1 cellular context compared by ENCODE assay signal in the genomic region with DNA sequence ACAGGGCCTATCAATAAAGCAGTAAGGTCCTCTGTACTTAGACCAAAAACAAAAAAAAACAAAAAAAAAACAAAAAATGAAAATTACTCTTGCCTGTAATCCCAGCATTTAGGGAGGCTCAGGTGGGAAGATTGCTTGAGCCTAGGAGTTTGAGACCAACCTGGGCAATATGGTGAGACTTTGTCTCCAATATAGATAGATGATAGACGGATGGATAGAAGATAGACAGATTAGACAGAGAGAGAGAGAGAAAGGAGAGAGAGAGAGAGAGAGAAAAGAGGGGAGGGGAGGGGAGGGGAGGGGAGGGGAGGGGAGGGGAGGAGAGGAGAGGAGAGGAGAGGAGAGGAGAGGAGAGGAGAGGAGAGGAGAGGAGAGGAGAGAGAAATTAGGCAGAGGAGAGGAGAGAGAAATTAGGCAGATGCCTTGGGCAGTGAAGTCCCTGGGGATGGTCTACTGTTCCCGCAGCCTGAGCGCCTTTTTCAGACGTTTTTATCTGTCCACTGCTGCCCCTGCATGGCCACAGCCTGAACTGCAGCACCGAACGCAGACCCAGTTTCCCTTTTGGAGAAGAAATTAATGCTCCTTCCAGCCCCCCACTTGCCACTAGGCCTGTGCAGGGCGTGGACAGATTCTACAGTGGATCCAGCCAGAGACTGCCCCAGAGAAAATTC.
A peak's percentile ranks its signal among the peaks of the same experiment; 100 is the strongest.
TF ChIP-seq lines count a peak whose summit lies in the region.

No MANE protein-coding gene starts in this region.

TF ChIP-seq in K562, 482 proteins besides CTCF, POLR2A, EP300 and RAD21 (continues in another document):
- no peak for TF ChIP-seq L3MBTL2 (IDR thresholded peaks at IDR 0.05)
- no peak for TF ChIP-seq CSDE1 (IDR thresholded peaks at IDR 0.05)
- TF ChIP-seq KLF10 (CRISPR knock-in tag; IDR thresholded peaks at IDR 0.05): no peak
- no peak for TF ChIP-seq MXI1 (IDR thresholded peaks at IDR 0.05; ENCODE audit: low read depth, low read length)
- TF ChIP-seq, protein P1, sequence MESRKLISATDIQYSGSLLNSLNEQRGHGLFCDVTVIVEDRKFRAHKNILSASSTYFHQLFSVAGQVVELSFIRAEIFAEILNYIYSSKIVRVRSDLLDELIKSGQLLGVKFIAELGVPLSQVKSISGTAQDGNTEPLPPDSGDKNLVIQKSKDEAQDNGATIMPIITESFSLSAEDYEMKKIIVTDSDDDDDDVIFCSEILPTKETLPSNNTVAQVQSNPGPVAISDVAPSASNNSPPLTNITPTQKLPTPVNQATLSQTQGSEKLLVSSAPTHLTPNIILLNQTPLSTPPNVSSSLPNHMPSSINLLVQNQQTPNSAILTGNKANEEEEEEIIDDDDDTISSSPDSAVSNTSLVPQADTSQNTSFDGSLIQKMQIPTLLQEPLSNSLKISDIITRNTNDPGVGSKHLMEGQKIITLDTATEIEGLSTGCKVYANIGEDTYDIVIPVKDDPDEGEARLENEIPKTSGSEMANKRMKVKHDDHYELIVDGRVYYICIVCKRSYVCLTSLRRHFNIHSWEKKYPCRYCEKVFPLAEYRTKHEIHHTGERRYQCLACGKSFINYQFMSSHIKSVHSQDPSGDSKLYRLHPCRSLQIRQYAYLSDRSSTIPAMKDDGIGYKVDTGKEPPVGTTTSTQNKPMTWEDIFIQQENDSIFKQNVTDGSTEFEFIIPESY (CRISPR knock-in tag; IDR thresholded peaks at IDR 0.05): peak; percentile 25; the same call in 1 of the 2 replicates
- TF ChIP-seq KAT8 (IDR thresholded peaks at IDR 0.05; ENCODE audit: low read depth): no peak
- TF ChIP-seq NUFIP1 (IDR thresholded peaks at IDR 0.05; ENCODE audit: partially characterized antibody): no peak
- TF ChIP-seq ZNF263 (CRISPR knock-in tag; IDR thresholded peaks at IDR 0.05; ENCODE audit: borderline replicate concordance): no peak
- TF ChIP-seq ZNF717 (CRISPR knock-in tag; IDR thresholded peaks at IDR 0.05): no peak
- no peak for TF ChIP-seq ZNF134 (CRISPR knock-in tag; conservative IDR thresholded peaks at IDR 0.05)
- TF ChIP-seq RBM22 (IDR thresholded peaks at IDR 0.05; ENCODE audit: low read depth, low read length, poor library complexity, severe bottlenecking): no peak
- no peak for TF ChIP-seq BRF1 (IDR thresholded peaks at IDR 0.05; ENCODE audit: borderline replicate concordance, extremely low read depth, insufficient read length)
- TF ChIP-seq COPS2 (conservative IDR thresholded peaks at IDR 0.05): no peak
- TF ChIP-seq GTF2A2 (tag; IDR thresholded peaks at IDR 0.05): no peak
- TF ChIP-seq HMBOX1 (IDR thresholded peaks at IDR 0.05): no peak
- TF ChIP-seq TRIM28 (IDR thresholded peaks at IDR 0.05): no peak
- 0 out of 2 replicates have a peak, but pooled peaks have one; percentile 10 for TF ChIP-seq ARID1B (IDR thresholded peaks at IDR 0.05)
- TF ChIP-seq, protein P2, sequence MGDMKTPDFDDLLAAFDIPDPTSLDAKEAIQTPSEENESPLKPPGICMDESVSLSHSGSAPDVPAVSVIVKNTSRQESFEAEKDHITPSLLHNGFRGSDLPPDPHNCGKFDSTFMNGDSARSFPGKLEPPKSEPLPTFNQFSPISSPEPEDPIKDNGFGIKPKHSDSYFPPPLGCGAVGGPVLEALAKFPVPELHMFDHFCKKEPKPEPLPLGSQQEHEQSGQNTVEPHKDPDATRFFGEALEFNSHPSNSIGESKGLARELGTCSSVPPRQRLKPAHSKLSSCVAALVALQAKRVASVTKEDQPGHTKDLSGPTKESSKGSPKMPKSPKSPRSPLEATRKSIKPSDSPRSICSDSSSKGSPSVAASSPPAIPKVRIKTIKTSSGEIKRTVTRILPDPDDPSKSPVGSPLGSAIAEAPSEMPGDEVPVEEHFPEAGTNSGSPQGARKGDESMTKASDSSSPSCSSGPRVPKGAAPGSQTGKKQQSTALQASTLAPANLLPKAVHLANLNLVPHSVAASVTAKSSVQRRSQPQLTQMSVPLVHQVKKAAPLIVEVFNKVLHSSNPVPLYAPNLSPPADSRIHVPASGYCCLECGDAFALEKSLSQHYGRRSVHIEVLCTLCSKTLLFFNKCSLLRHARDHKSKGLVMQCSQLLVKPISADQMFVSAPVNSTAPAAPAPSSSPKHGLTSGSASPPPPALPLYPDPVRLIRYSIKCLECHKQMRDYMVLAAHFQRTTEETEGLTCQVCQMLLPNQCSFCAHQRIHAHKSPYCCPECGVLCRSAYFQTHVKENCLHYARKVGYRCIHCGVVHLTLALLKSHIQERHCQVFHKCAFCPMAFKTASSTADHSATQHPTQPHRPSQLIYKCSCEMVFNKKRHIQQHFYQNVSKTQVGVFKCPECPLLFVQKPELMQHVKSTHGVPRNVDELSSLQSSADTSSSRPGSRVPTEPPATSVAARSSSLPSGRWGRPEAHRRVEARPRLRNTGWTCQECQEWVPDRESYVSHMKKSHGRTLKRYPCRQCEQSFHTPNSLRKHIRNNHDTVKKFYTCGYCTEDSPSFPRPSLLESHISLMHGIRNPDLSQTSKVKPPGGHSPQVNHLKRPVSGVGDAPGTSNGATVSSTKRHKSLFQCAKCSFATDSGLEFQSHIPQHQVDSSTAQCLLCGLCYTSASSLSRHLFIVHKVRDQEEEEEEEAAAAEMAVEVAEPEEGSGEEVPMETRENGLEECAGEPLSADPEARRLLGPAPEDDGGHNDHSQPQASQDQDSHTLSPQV (IDR thresholded peaks at IDR 0.05): peak; percentile 50; the same call in 1 of the 2 replicates
- TF ChIP-seq NBN (IDR thresholded peaks at IDR 0.05; ENCODE audit: low read depth): 0 out of 2 replicates have a peak, but pooled peaks have one; percentile 47
- no peak for TF ChIP-seq CAMTA2 (CRISPR knock-in tag; conservative IDR thresholded peaks at IDR 0.05)
- TF ChIP-seq NCOA1 (IDR thresholded peaks at IDR 0.05; ENCODE audit: low read depth): no peak
- TF ChIP-seq ZNF644 (tag; IDR thresholded peaks at IDR 0.05; ENCODE audit: low read depth): no peak
- peak; percentile 11; the same call in 1 of the 2 replicates for TF ChIP-seq TCF3 (CRISPR knock-in tag; IDR thresholded peaks at IDR 0.05)
- TF ChIP-seq NFRKB (IDR thresholded peaks at IDR 0.05; ENCODE audit: low read depth): no peak
- no peak for TF ChIP-seq RFX1 (IDR thresholded peaks at IDR 0.05)
- no peak for TF ChIP-seq HMG20B (CRISPR knock-in tag; IDR thresholded peaks at IDR 0.05)
- no peak for TF ChIP-seq TCF7 (IDR thresholded peaks at IDR 0.05; ENCODE audit: borderline replicate concordance)
- no peak for TF ChIP-seq KLF13 (tag; IDR thresholded peaks at IDR 0.05; ENCODE audit: borderline replicate concordance, low read depth)
- TF ChIP-seq TSHZ1 (CRISPR knock-in tag; IDR thresholded peaks at IDR 0.05): no peak
- TF ChIP-seq, protein P3, sequence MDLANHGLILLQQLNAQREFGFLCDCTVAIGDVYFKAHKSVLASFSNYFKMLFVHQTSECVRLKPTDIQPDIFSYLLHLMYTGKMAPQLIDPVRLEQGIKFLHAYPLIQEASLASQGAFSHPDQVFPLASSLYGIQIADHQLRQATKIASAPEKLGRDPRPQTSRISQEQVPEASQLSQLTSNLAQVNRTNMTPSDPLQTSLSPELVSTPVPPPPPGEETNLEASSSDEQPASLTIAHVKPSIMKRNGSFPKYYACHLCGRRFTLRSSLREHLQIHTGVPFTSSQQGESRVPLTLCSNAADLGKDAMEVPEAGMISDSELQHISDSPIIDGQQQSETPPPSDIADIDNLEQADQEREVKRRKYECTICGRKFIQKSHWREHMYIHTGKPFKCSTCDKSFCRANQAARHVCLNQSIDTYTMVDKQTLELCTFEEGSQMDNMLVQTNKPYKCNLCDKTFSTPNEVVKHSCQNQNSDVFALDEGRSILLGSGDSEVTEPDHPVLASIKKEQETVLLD (IDR thresholded peaks at IDR 0.05): no peak
- TF ChIP-seq, protein P4, sequence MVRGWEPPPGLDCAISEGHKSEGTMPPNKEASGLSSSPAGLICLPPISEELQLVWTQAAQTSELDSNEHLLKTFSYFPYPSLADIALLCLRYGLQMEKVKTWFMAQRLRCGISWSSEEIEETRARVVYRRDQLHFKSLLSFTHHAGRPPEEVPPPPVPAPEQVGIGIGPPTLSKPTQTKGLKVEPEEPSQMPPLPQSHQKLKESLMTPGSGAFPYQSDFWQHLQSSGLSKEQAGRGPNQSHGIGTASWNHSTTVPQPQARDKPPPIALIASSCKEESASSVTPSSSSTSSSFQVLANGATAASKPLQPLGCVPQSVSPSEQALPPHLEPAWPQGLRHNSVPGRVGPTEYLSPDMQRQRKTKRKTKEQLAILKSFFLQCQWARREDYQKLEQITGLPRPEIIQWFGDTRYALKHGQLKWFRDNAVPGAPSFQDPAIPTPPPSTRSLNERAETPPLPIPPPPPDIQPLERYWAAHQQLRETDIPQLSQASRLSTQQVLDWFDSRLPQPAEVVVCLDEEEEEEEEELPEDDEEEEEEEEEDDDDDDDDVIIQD (CRISPR knock-in tag; IDR thresholded peaks at IDR 0.05): no peak
- no peak for TF ChIP-seq SMAD4 (CRISPR knock-in tag; conservative IDR thresholded peaks at IDR 0.05)
- TF ChIP-seq MAX (CRISPR knock-in tag; IDR thresholded peaks at IDR 0.05): no peak
- TF ChIP-seq CHD2 (IDR thresholded peaks at IDR 0.05; ENCODE audit: low read depth, low read length): no peak
- TF ChIP-seq ZNF277 (CRISPR knock-in tag; IDR thresholded peaks at IDR 0.05; ENCODE audit: borderline replicate concordance): no peak
- no peak for TF ChIP-seq NRF1 (conservative IDR thresholded peaks at IDR 0.05 in 1 of 2, IDR thresholded peaks at IDR 0.05 in 1 of 2)
- TF ChIP-seq TGIF2 (CRISPR knock-in tag; IDR thresholded peaks at IDR 0.05): no peak
- TF ChIP-seq, protein P5, sequence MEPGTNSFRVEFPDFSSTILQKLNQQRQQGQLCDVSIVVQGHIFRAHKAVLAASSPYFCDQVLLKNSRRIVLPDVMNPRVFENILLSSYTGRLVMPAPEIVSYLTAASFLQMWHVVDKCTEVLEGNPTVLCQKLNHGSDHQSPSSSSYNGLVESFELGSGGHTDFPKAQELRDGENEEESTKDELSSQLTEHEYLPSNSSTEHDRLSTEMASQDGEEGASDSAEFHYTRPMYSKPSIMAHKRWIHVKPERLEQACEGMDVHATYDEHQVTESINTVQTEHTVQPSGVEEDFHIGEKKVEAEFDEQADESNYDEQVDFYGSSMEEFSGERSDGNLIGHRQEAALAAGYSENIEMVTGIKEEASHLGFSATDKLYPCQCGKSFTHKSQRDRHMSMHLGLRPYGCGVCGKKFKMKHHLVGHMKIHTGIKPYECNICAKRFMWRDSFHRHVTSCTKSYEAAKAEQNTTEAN (CRISPR knock-in tag; IDR thresholded peaks at IDR 0.05): no peak
- no peak for TF ChIP-seq NR4A1 (CRISPR knock-in tag; IDR thresholded peaks at IDR 0.05)
- no peak for TF ChIP-seq NR4A1 (tag; IDR thresholded peaks at IDR 0.05)
- peak in 1 of 3 experiments; percentile 52 for TF ChIP-seq YY1 (IDR thresholded peaks at IDR 0.05; ENCODE audit: borderline replicate concordance in 1 of 3, control insufficient read depth in 1 of 3, extremely low read depth in 1 of 3, insufficient read depth in 3 of 3, insufficient read length in 1 of 3, insufficient replicate concordance in 2 of 3, low read depth in 1 of 3, low read length in 2 of 3)
- TF ChIP-seq SOX6 (IDR thresholded peaks at IDR 0.05): no peak
- TF ChIP-seq ZNF780A (CRISPR knock-in tag; IDR thresholded peaks at IDR 0.05): no peak
- no peak for TF ChIP-seq SRSF1 (IDR thresholded peaks at IDR 0.05; ENCODE audit: low read depth, low read length)
- no peak for TF ChIP-seq NFYB (IDR thresholded peaks at IDR 0.05; ENCODE audit: extremely low read depth, insufficient read length)
